Comparison of ENCODE assay signal across 23 cellular contexts in the genomic region with DNA sequence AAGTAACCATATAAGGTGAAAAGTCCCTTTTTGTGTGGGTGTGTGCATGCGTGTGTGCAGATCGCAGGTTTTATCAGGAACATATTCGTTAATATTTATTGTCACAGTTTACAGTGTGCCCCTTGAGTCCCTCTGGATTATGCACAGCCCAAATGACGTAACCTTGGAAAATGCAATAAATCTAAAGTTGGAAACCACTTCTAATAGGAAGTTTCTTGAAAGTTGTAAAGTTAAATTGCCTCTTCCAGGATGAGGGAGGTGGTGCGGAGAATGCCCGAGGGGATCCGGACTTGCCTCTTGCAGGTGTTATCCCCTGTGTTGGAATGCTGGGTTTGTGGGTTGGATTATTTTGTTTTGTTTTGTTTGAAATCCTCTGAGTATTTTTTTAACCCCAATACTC.
DNase-seq lines count a peak whose midpoint lies in the region; ATAC-seq and TF ChIP-seq lines count a peak whose summit lies in the region.
"Had no signal": no experiment of that assay in that cellular context is flagged by ENCODE, and none has a peak within 500 bp of the region (broad histone marks: within the 10 kb centered on the region; RNA-seq: fewer than 3 reads in every experiment).

No MANE protein-coding gene starts in this region.

- no peaks in the 10 kb centered on the region for H3K27me3 Mint-ChIP-seq in WTC11 (ENCODE audit: low read depth)
- H3K27me3 Mint-ChIP-seq: central memory CD8-positive, alpha-beta T cell; stimulated activated memory B cell treated with anti-CD40 and anti-IgM and Interleukin-4, amounts not matched to agents 10 μg/mL and 1 μg/mL and 100 μg/mL, for 72 hours had no signal

- H3K4me1 ChIP-seq in left ventricle myocardium inferior (peaks cover 66% of the 10 kb centered on the region), prostate gland (replicated peaks) (no peaks in the 10 kb centered on the region)
- H3K4me1 ChIP-seq: BE2C, thyroid gland had no signal

- TF ChIP-seq CTCF in left ventricle myocardium inferior (IDR thresholded peaks at IDR 0.05; ENCODE audit: borderline replicate concordance) (no peak), fibroblast of the aortic adventitia (IDR thresholded peaks at IDR 0.05; ENCODE audit: insufficient read depth, low read length) (no peak), prostate gland (IDR thresholded peaks at IDR 0.05) (no peak), WTC11 (IDR thresholded peaks at IDR 0.05) (no peak)

- H3K4me3 ChIP-seq in left ventricle myocardium inferior (no peak overlapping the region), fibroblast of the aortic adventitia (ENCODE audit: low read depth, low read length) (no peak overlapping the region), prostate gland (no peak overlapping the region)
- H3K4me3 ChIP-seq: thyroid gland had no signal

- no peak for DNase-seq in left ventricle myocardium inferior
- DNase-seq in Right ventricle myocardium superior, result no peak
- peak; percentile 45 for DNase-seq in fibroblast of the aortic adventitia (ENCODE audit: low read depth)
- DNase-seq in prostate gland (ENCODE audit: low spot score), result no peak
- DNase-seq in HCEC 1CT, result no peak
- no peak for DNase-seq in WTC11 (ENCODE audit: low spot score)
- DNase-seq in AML-193 (lab: John Stamatoyannopoulos, UW), result no peak
- DNase-seq: activated CD4-positive, alpha-beta T cell treated with anti-CD3 and anti-CD28 coated beads for 48 hours; activated CD8-positive, alpha-beta memory T cell treated with anti-CD3 and anti-CD28 coated beads, Interleukin-2, amount 50 U/mL, for 48 hours; activated effector memory CD4-positive, alpha-beta T cell treated with anti-CD3 and anti-CD28 coated beads, Interleukin-2, amount 50 U/mL, for 16 hours; adrenal gland; BE2C; Calu3; effector CD8-positive, alpha-beta T cell; GOT3; mesendoderm; NCI-H1417 treated with DMSO at 0.1 percent for 48 hours; NCI-H526; thyroid gland had no signal

- TF ChIP-seq POLR2A in prostate gland (IDR thresholded peaks at IDR 0.05), result no peak

- WGBS in prostate gland, result 17% methylated on average over 7 of the region's 7 CpGs

- CTCF ChIA-PET in WTC11 (lab: Charles Lee), result no interaction called here

- H3K27me3 ChIP-seq in left ventricle myocardium inferior (ENCODE audit: low read depth), result no peaks in the 10 kb centered on the region
- H3K27me3 ChIP-seq in prostate gland (replicated peaks; ENCODE audit: insufficient read depth), result no peaks in the 10 kb centered on the region
- H3K27me3 ChIP-seq: adrenal gland, BE2C, thyroid gland had no signal

- H3K4me1 Mint-ChIP-seq in WTC11, result peaks cover 2% of the 10 kb centered on the region; the same call in 1 of the 2 replicates
- H3K4me1 Mint-ChIP-seq: central memory CD8-positive, alpha-beta T cell had no signal

- H3K36me3 Mint-ChIP-seq in WTC11, result no peaks in the 10 kb centered on the region

- no peak overlapping the region for H3K4me3 Mint-ChIP-seq in WTC11
- H3K4me3 Mint-ChIP-seq: central memory CD8-positive, alpha-beta T cell; stimulated activated memory B cell treated with anti-CD40 and anti-IgM and Interleukin-4, amounts not matched to agents 10 μg/mL and 1 μg/mL and 100 μg/mL, for 72 hours had no signal

- H3K36me3 ChIP-seq in left ventricle myocardium inferior, result no peaks in the 10 kb centered on the region
- no peaks in the 10 kb centered on the region for H3K36me3 ChIP-seq in prostate gland
- H3K36me3 ChIP-seq: adrenal gland, BE2C, thyroid gland had no signal

- H3K27ac Mint-ChIP-seq in WTC11, result no peak overlapping the region
- H3K27ac Mint-ChIP-seq: stimulated activated memory B cell treated with anti-CD40 and anti-IgM and Interleukin-4, amounts not matched to agents 10 μg/mL and 1 μg/mL and 100 μg/mL, for 72 hours had no signal

- intact Hi-C loops in left ventricle myocardium inferior (cut with micrococcal nuclease), result no loop called here
- intact Hi-C loops in Right ventricle myocardium superior (cut with DNase I), result no loop called here
- intact Hi-C loops in prostate gland (cut with DNase I), result no loop called here

- no peak for ATAC-seq in Right ventricle myocardium superior (ENCODE audit: poor library complexity)
- no peak for ATAC-seq in HG02884 (IDR thresholded peaks at IDR 0.05; ENCODE audit: unreplicated experiment)
- ATAC-seq in WTC11, result no peak
- ATAC-seq: stimulated activated memory B cell treated with anti-CD40 and anti-IgM and Interleukin-4, amounts not matched to agents 10 μg/mL and 1 μg/mL and 100 μg/mL, for 72 hours had no signal

- H3K27ac ChIP-seq in left ventricle myocardium inferior (replicated peaks), result peak overlapping the region; percentile 13
- H3K27ac ChIP-seq in prostate gland, result peak overlapping the region; percentile 56 to 59
- H3K27ac ChIP-seq: 22Rv1, adrenal gland, thyroid gland had no signal

- H3K9me3 ChIP-seq in left ventricle myocardium inferior (replicated peaks), result no peaks in the 10 kb centered on the region
- no peaks in the 10 kb centered on the region for H3K9me3 ChIP-seq in prostate gland
- H3K9me3 ChIP-seq: adrenal gland, BE2C, thyroid gland had no signal

- POLR2A ChIA-PET in WTC11 (lab: Charles Lee), result no interaction called here

- H3K9me3 Mint-ChIP-seq in WTC11, result no peaks in the 10 kb centered on the region
- H3K9me3 Mint-ChIP-seq: central memory CD8-positive, alpha-beta T cell; stimulated activated memory B cell treated with anti-CD40 and anti-IgM and Interleukin-4, amounts not matched to agents 10 μg/mL and 1 μg/mL and 100 μg/mL, for 72 hours had no signal

TF ChIP-seq in WTC11, 78 proteins besides CTCF, POLR2A, EP300 and RAD21 (continues in another document):
- TF ChIP-seq NFATC4 (CRISPR knock-in tag; IDR thresholded peaks at IDR 0.05), result no peak
- TF ChIP-seq, protein P1, sequence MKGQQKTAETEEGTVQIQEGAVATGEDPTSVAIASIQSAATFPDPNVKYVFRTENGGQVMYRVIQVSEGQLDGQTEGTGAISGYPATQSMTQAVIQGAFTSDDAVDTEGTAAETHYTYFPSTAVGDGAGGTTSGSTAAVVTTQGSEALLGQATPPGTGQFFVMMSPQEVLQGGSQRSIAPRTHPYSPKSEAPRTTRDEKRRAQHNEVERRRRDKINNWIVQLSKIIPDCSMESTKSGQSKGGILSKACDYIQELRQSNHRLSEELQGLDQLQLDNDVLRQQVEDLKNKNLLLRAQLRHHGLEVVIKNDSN (CRISPR knock-in tag; IDR thresholded peaks at IDR 0.05), result no peak
- TF ChIP-seq ARID4B (CRISPR knock-in tag; IDR thresholded peaks at IDR 0.05; ENCODE audit: borderline replicate concordance), result no peak
- TF ChIP-seq ESRRA (CRISPR knock-in tag; IDR thresholded peaks at IDR 0.05; ENCODE audit: borderline replicate concordance), result no peak
- TF ChIP-seq SP1 (CRISPR knock-in tag; conservative IDR thresholded peaks at IDR 0.05), result no peak
- TF ChIP-seq, protein P2, sequence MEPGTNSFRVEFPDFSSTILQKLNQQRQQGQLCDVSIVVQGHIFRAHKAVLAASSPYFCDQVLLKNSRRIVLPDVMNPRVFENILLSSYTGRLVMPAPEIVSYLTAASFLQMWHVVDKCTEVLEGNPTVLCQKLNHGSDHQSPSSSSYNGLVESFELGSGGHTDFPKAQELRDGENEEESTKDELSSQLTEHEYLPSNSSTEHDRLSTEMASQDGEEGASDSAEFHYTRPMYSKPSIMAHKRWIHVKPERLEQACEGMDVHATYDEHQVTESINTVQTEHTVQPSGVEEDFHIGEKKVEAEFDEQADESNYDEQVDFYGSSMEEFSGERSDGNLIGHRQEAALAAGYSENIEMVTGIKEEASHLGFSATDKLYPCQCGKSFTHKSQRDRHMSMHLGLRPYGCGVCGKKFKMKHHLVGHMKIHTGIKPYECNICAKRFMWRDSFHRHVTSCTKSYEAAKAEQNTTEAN (CRISPR knock-in tag; IDR thresholded peaks at IDR 0.05), result no peak
- TF ChIP-seq CBFB (CRISPR knock-in tag; IDR thresholded peaks at IDR 0.05; ENCODE audit: low read depth), result no peak
- TF ChIP-seq NFYB (CRISPR knock-in tag; conservative IDR thresholded peaks at IDR 0.05; ENCODE audit: low read depth), result no peak
- no peak for TF ChIP-seq RORB (CRISPR knock-in tag; IDR thresholded peaks at IDR 0.05)
